8 cellular contexts compared by ENCODE assay signal in the genomic region with DNA sequence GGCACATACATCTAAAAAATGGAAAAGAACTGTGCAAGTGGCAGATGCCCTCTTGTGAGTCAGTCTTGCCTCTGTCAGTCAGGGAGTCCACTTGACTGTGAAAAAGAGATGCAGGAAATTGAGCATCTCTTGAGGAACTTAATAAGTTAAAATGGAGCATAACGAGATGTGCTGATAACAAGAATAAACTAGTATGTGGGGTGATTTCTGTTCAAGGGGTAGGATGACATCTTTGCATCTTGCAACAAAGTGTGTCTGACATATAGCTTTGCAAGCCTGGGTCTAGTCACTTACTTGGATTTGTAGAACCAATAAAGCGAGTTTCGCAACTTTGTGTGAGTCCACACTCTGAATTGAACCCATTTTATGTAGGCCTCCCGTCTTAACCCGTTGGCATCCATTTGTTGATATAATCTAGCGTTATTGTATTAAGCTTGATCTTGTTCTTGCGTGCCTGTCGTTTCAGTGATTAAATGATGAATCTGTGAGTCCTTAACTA. TPM values are rescaled to one million over a fixed set of nuclear protein-coding genes. Genes with fewer than 3 reads are reported as not detected.
DNase-seq lines count a peak whose midpoint lies in the region; ATAC-seq, FAIRE-seq and TF ChIP-seq lines count a peak whose summit lies in the region.

No MANE protein-coding gene starts in this region.

- H3K27ac ChIP-seq in left ventricle myocardium inferior (replicated peaks): no peak overlapping the region
- H3K27ac ChIP-seq in right atrium auricular region: peak overlapping the region in 1 of 2 donors; percentile 95
- peak overlapping the region; percentile 98 for H3K27ac ChIP-seq in VCaP
- peak overlapping the region; percentile 78 for H3K27ac ChIP-seq in keratinocyte (ENCODE audit: control insufficient read depth, insufficient read depth, low read length)
- peak overlapping the region; percentile 100 for H3K27ac ChIP-seq in upper lobe of right lung

- dilution Hi-C loops in keratinocyte (cut with MboI; ENCODE audit: extremely low pct_ligation_motif_present, low sequenced_read_pairs): no loop called here

- H3K79me2 ChIP-seq in keratinocyte (ENCODE audit: control insufficient read depth, insufficient read depth, low read length): peaks cover 66% of the 10 kb centered on the region

- H3K4me2 ChIP-seq in keratinocyte (ENCODE audit: control insufficient read depth, extremely low read depth, insufficient read depth, low read depth, low read length): peak overlapping the region; percentile 99

- no peaks in the 10 kb centered on the region for H4K20me1 ChIP-seq in keratinocyte (ENCODE audit: control insufficient read depth, extremely low read depth, insufficient read depth, low read length)

- intact Hi-C loops in left ventricle myocardium inferior (cut with micrococcal nuclease) (loop anchor here (10.0 kb wide), 1 partner anchor 48 kb away; no protein-coding TSS in a partner anchor), upper lobe of right lung (cut with DNase I) (no loop called here)

- H3K27me3 ChIP-seq in left ventricle myocardium inferior (ENCODE audit: low read depth) (no peaks in the 10 kb centered on the region), right atrium auricular region (no peaks in the 10 kb centered on the region), keratinocyte (ENCODE audit: control insufficient read depth, extremely low read depth, insufficient read depth, low read length) (no peaks in the 10 kb centered on the region), upper lobe of right lung (no peaks in the 10 kb centered on the region), HAP-1 (ENCODE audit: low read depth) (no peaks in the 10 kb centered on the region)

- in situ Hi-C loops in HAP-1 (cut with MboI; ENCODE audit: low sequenced_read_pairs): no loop called here

- peak overlapping the region; percentile 44 for H2AFZ ChIP-seq in keratinocyte (ENCODE audit: control insufficient read depth, low read length)

- H3K4me1 ChIP-seq in left ventricle myocardium inferior (peaks cover 91% of the 10 kb centered on the region), right atrium auricular region (peaks cover 0 to 60% of the 10 kb centered on the region in 2 donors), keratinocyte (ENCODE audit: control insufficient read depth, extremely low read depth, insufficient read depth, low read length) (peaks cover 60% of the 10 kb centered on the region), upper lobe of right lung (peaks cover 66% of the 10 kb centered on the region), HAP-1 (peaks cover 33% of the 10 kb centered on the region)

- H3K36me3 ChIP-seq in left ventricle myocardium inferior: no peaks in the 10 kb centered on the region
- no peaks in the 10 kb centered on the region for H3K36me3 ChIP-seq in right atrium auricular region
- no peaks in the 10 kb centered on the region for H3K36me3 ChIP-seq in keratinocyte (ENCODE audit: control insufficient read depth in 2 of 2, extremely low read depth in 1 of 2, insufficient read depth in 2 of 2, low read length in 2 of 2)
- no peaks in the 10 kb centered on the region for H3K36me3 ChIP-seq in upper lobe of right lung
- no peaks in the 10 kb centered on the region for H3K36me3 ChIP-seq in HAP-1 (replicated peaks)

- ATAC-seq in upper lobe of right lung: no peak
- ATAC-seq in GM19467 (IDR thresholded peaks at IDR 0.05; ENCODE audit: unreplicated experiment): no peak

- H3K4me3 ChIP-seq in left ventricle myocardium inferior (peak overlapping the region; percentile 83), right atrium auricular region (peak overlapping the region in 1 of 2 donors; percentile 84), keratinocyte (ENCODE audit: control insufficient read depth in 2 of 3, extremely low read depth in 1 of 3, insufficient read depth in 2 of 3, low read depth in 1 of 3, low read length in 3 of 3) (peak overlapping the region in 2 of 3 experiments; percentile 56 to 80), upper lobe of right lung (peak overlapping the region; percentile 77), HAP-1 (no peak overlapping the region)

- TF ChIP-seq CTCF in left ventricle myocardium inferior (IDR thresholded peaks at IDR 0.05; ENCODE audit: borderline replicate concordance): no peak
- no peak for TF ChIP-seq CTCF in right atrium auricular region (IDR thresholded peaks at IDR 0.05)
- TF ChIP-seq CTCF in VCaP (conservative IDR thresholded peaks at IDR 0.05): no peak
- TF ChIP-seq CTCF in keratinocyte (optimal IDR thresholded peaks at IDR 0.05 in 1 of 3, IDR thresholded peaks at IDR 0.05 in 1 of 3, conservative IDR thresholded peaks at IDR 0.05 in 1 of 3; ENCODE audit: extremely low read depth in 1 of 3, insufficient read depth in 2 of 3, low read length in 3 of 3): peak in 1 of 3 experiments; percentile 4
- TF ChIP-seq CTCF in upper lobe of right lung (IDR thresholded peaks at IDR 0.05): no peak

- peak overlapping the region; percentile 89 for H3K9ac ChIP-seq in keratinocyte (ENCODE audit: control insufficient read depth, extremely low read depth, insufficient read depth, low read length)

- DNase-seq in left ventricle myocardium inferior: no peak
- no peak for DNase-seq in right atrium auricular region (ENCODE audit: low spot score)
- DNase-seq in keratinocyte (ENCODE audit: low read depth, low spot score): no peak
- DNase-seq in upper lobe of right lung: no peak
- DNase-seq in HAP-1 (ENCODE audit: low spot score in 2 of 2): no peak
- DNase-seq in NCI-H510A (lab: John Stamatoyannopoulos, UW): no peak

- FAIRE-seq in keratinocyte (lab: Jason Lieb, UNC): peak; percentile 58

- H3K9me3 ChIP-seq in left ventricle myocardium inferior (replicated peaks): no peaks in the 10 kb centered on the region
- H3K9me3 ChIP-seq in right atrium auricular region: no peaks in the 10 kb centered on the region
- H3K9me3 ChIP-seq in keratinocyte (ENCODE audit: control insufficient read depth, low read depth, low read length): no peaks in the 10 kb centered on the region
- H3K9me3 ChIP-seq in upper lobe of right lung: no peaks in the 10 kb centered on the region
- H3K9me3 ChIP-seq in HAP-1: no peaks in the 10 kb centered on the region

- no peaks in the 10 kb centered on the region for H3K9me1 ChIP-seq in keratinocyte (ENCODE audit: control insufficient read depth, extremely low read depth, insufficient read depth, low read length)

RNA-seq across cellular contexts. Expression of gene USP3, which starts 2.2 kb away (rescaled TPM):
- total RNA-seq in left ventricle myocardium inferior (17.2 TPM), right atrium auricular region (10 to 100 TPM; 12.3 to 18.5 TPM), upper lobe of right lung (62.5 TPM)
- polyA plus RNA-seq in keratinocyte: 8.3 to 19.9 TPM (median 16.2 TPM) in 3 replicates
- 57.4 TPM for polyA plus RNA-seq in keratinocyte (2011; ENCODE audit: low read depth)
- polyA plus RNA-seq in keratinocyte (2011; cell fraction: cytosol; rRNA removed): 10.6 and 17.3 TPM in 2 replicates
- 29.1 and 32.3 TPM in 2 replicates for polyA plus RNA-seq in keratinocyte (2011; cell fraction: nucleus; rRNA removed)
- polyA plus RNA-seq in keratinocyte (2012; ENCODE audit: low replicate concordance): 18.0 and 25.1 TPM in 2 replicates
- 12.1 to 23.0 TPM (median 19.0 TPM) in 3 replicates for polyA minus RNA-seq in keratinocyte
- 6.3 TPM for polyA minus RNA-seq in keratinocyte (2011; cell fraction: cytosol; rRNA and poly(A)+ RNA removed)
- 20.5 and 31.2 TPM in 2 replicates for polyA minus RNA-seq in keratinocyte (2011; cell fraction: nucleus; rRNA and poly(A)+ RNA removed)
